Comparison of ENCODE assay signal across 8 cellular contexts in the genomic region with DNA sequence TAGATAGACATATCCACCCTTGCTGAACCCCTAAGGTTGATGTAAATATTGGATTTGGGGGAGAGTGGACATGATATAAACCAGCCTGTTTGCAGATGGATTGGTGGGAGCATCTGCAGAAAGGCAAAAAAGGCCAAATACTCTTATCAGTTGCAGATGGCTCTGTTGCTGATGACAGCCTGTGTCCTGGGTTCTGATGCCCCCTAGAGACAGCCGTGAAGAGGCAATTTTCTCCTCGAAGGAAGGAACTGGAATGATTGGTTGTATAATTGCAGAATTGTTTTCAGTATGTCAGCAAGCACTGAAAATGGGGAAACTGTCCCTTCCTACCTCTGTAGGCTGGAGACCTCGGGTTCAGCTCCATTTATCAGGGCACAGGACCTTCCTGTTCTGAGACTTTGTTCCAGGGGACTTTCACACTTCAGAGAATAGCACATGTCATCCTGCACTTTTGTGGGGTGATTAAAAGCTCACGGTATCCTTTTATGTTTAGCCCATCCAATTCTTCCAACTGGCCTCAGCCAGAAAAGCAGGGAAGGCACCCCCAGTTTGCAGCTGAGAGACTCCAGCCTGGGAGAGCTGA.
DNase-seq lines count a peak whose midpoint lies in the region; ATAC-seq and TF ChIP-seq lines count a peak whose summit lies in the region.

No MANE protein-coding gene starts in this region.

- peaks cover 9% of the 10 kb centered on the region for H3K4me1 ChIP-seq in adipocyte (ENCODE audit: control insufficient read depth, insufficient read depth, low read length)

- TF ChIP-seq POLR2A in NB4 (IDR thresholded peaks at IDR 0.05; ENCODE audit: extremely low read depth, insufficient read length), result no peak

- H3K9me3 ChIP-seq in adipocyte (ENCODE audit: control insufficient read depth, low read length), result no peaks in the 10 kb centered on the region

- H3K9ac ChIP-seq in adipocyte (ENCODE audit: low read length), result no peak overlapping the region

- peaks cover 2% of the 10 kb centered on the region for H3K36me3 ChIP-seq in adipocyte (ENCODE audit: control insufficient read depth, insufficient read depth, low read length, severe bottlenecking)

- H3K4me3 ChIP-seq in NB4 (ENCODE audit: low read depth, low read length) (no peak overlapping the region), adipocyte (ENCODE audit: low read length) (no peak overlapping the region)

- no peaks in the 10 kb centered on the region for H3K27me3 ChIP-seq in adipocyte (replicated peaks; ENCODE audit: control insufficient read depth, insufficient read depth, low read length)

- no peak for ATAC-seq in GM19035 (IDR thresholded peaks at IDR 0.05; ENCODE audit: unreplicated experiment)
- no peak for ATAC-seq in GM19324 (IDR thresholded peaks at IDR 0.05; ENCODE audit: low FRiP score, unreplicated experiment)

- DNase-seq in NCI-H524 (lab: John Stamatoyannopoulos, UW) (peak; percentile 42 to 79), NCI-H524 treated with DMSO at 0.1 percent for 48 hours (lab: John Stamatoyannopoulos, UW) (no peak), NB4 (ENCODE audit: low read depth) (peak; percentile 82), adipocyte (ENCODE audit: low read depth) (peak; percentile 72), hepatic stellate cell (ENCODE audit: low spot score) (peak; percentile 64), superior temporal gyrus (ENCODE audit: extremely low spot score) (peak; percentile 87)

- peak; percentile 82 for TF ChIP-seq CTCF in NB4 (IDR thresholded peaks at IDR 0.05; ENCODE audit: low read depth, low read length)
